ENCODE assay signal across 8 cellular contexts in genomic region chr19:43532571-43532961, GRCh38. TPM values are rescaled to one million over a fixed set of nuclear protein-coding genes. Genes with fewer than 3 reads are reported as not detected.
DNase-seq lines count a peak whose midpoint lies in the region; ATAC-seq, FAIRE-seq and TF ChIP-seq lines count a peak whose summit lies in the region.

No MANE protein-coding gene starts in this region.

- H3K4me1 Mint-ChIP-seq in nephron, result peaks cover 10% of the 10 kb centered on the region

- no peak for FAIRE-seq in endothelial cell of umbilical vein (lab: Jason Lieb, UNC)

- H3K4me3 ChIP-seq in endothelial cell of umbilical vein (replicated peaks in 1 of 3; ENCODE audit: insufficient read depth in 1 of 3, low read depth in 1 of 3, low read length in 3 of 3), result peak overlapping the region; percentile 22 to 61 (median 31)

- peak; percentile 27 for TF ChIP-seq POLR2A in endothelial cell of umbilical vein (IDR thresholded peaks at IDR 0.05; ENCODE audit: low read depth, low read length)

- H3K27me3 Mint-ChIP-seq in nephron (ENCODE audit: low read depth), result no peaks in the 10 kb centered on the region

- POLR2A ChIA-PET in endothelial cell of umbilical vein (lab: Charles Lee), result no interaction called here

- no peak overlapping the region for H3K27ac ChIP-seq in endothelial cell of umbilical vein (ENCODE audit: insufficient read depth, low read depth, low read length)

- CTCF ChIA-PET in endothelial cell of umbilical vein (lab: Charles Lee), result interaction anchor here (0.7 to 6.2 kb wide), 7 partner anchors 7 to 86 kb away, joined by 3 to 118 read pairs (median 18); partner anchors contain the start of genes IRGQ and ZNF576

- no peaks in the 10 kb centered on the region for H3K9me1 ChIP-seq in endothelial cell of umbilical vein (replicated peaks; ENCODE audit: control insufficient read depth, extremely low read depth, insufficient read depth, low read length)

- TF ChIP-seq CTCF in endothelial cell of umbilical vein (IDR thresholded peaks at IDR 0.05; ENCODE audit: extremely low read depth in 1 of 2, insufficient read depth in 1 of 2, low read depth in 1 of 2, low read length in 2 of 2), result no peak
- no peak for TF ChIP-seq CTCF in nephron (IDR thresholded peaks at IDR 0.05; ENCODE audit: unreplicated experiment in 3 of 3)

- dilution Hi-C loops in endothelial cell of umbilical vein (cut with MboI; ENCODE audit: extremely low pct_ligation_motif_present, low sequenced_read_pairs), result no loop called here

- no peaks in the 10 kb centered on the region for H3K79me2 ChIP-seq in endothelial cell of umbilical vein (ENCODE audit: control insufficient read depth, insufficient read depth, low read length)

- H3K36me3 ChIP-seq in endothelial cell of umbilical vein (ENCODE audit: control insufficient read depth in 2 of 2, extremely low read depth in 1 of 2, insufficient read depth in 2 of 2, low read length in 2 of 2), result no peaks in the 10 kb centered on the region

- intact Hi-C loops in endothelial cell of umbilical vein (cut with micrococcal nuclease), result no loop called here

- H3K9me3 ChIP-seq in endothelial cell of umbilical vein (replicated peaks; ENCODE audit: control insufficient read depth, insufficient read depth, low read length), result no peaks in the 10 kb centered on the region

- H3K27me3 ChIP-seq in endothelial cell of umbilical vein (ENCODE audit: control insufficient read depth in 2 of 2, insufficient read depth in 2 of 2, low read length in 2 of 2), result no peaks in the 10 kb centered on the region

- ATAC-seq in HG02981 (IDR thresholded peaks at IDR 0.05; ENCODE audit: unreplicated experiment), result peak; percentile 5
- ATAC-seq in GM18873 (IDR thresholded peaks at IDR 0.05; ENCODE audit: low FRiP score, unreplicated experiment), result no peak
- ATAC-seq in HG02884 (IDR thresholded peaks at IDR 0.05; ENCODE audit: unreplicated experiment), result no peak

- BruUV-seq in endothelial cell of umbilical vein (replicated peaks; lab: Mats Ljungman, UMichigan), result no TSS peak

- H3K4me3 Mint-ChIP-seq in nephron, result peak overlapping the region; percentile 88 to 92 (median 90)

- H3K4me1 ChIP-seq in endothelial cell of umbilical vein (ENCODE audit: control insufficient read depth, extremely low read depth, insufficient read depth, low read length), result peaks cover 10% of the 10 kb centered on the region

- H3K36me3 Mint-ChIP-seq in nephron (ENCODE audit: low read depth), result peaks cover 16% of the 10 kb centered on the region

- no peaks in the 10 kb centered on the region for H4K20me1 ChIP-seq in endothelial cell of umbilical vein (replicated peaks; ENCODE audit: control insufficient read depth, extremely low read depth, insufficient read depth, low read length)

- H3K27ac Mint-ChIP-seq in nephron, result peak overlapping the region; percentile 97 to 100 (median 99)

- no peaks in the 10 kb centered on the region for H3K9me3 Mint-ChIP-seq in nephron

- H3K9ac ChIP-seq in endothelial cell of umbilical vein (replicated peaks; ENCODE audit: extremely low read depth, insufficient read depth, low read length), result peak overlapping the region; percentile 13

- peak overlapping the region; percentile 91 for H2AFZ ChIP-seq in endothelial cell of umbilical vein (ENCODE audit: low read depth, low read length)

- H3K4me2 ChIP-seq in endothelial cell of umbilical vein (ENCODE audit: insufficient read depth, low read length), result peak overlapping the region; percentile 50

- DNase-seq in NCI-H1092 treated with DMSO at 0.1 percent for 48 hours (lab: John Stamatoyannopoulos, UW) (peak; percentile 61), NCI-H1092 (lab: John Stamatoyannopoulos, UW) (no peak), SHP77 (lab: John Stamatoyannopoulos, UW) (peak; percentile 71 to 78), endothelial cell of umbilical vein (ENCODE audit: low read depth, low spot score) (no peak)

TF ChIP-seq in endothelial cell of umbilical vein, 7 proteins besides CTCF, POLR2A, EP300 and RAD21:
- TF ChIP-seq MAX (IDR thresholded peaks at IDR 0.05; ENCODE audit: insufficient read depth, insufficient read length), result no peak
- TF ChIP-seq FOS (IDR thresholded peaks at IDR 0.05; ENCODE audit: borderline replicate concordance, insufficient read depth, low read length), result no peak
- no peak for TF ChIP-seq MYC (IDR thresholded peaks at IDR 0.05; ENCODE audit: low read depth, low read length)
- no peak for TF ChIP-seq JUN (IDR thresholded peaks at IDR 0.05; ENCODE audit: borderline replicate concordance, insufficient read depth, insufficient read length, low read depth)
- no peak for TF ChIP-seq GATA2 (IDR thresholded peaks at IDR 0.05; ENCODE audit: insufficient read depth, insufficient read length, low read depth, low read length)
- no peak for TF ChIP-seq EZH2 (IDR thresholded peaks at IDR 0.05; ENCODE audit: borderline replicate concordance, low read depth, low read length, severe bottlenecking)
- no peak for TF ChIP-seq POLR2AphosphoS5 (IDR thresholded peaks at IDR 0.05; ENCODE audit: insufficient read depth, low read depth, low read length)

RNA-seq across cellular contexts. Expression of gene ZNF575, which starts 0.4 kb away (rescaled TPM):
- 1.4 and 3.0 TPM in 2 replicates for total RNA-seq in endothelial cell of umbilical vein
- polyA plus RNA-seq in endothelial cell of umbilical vein, result 0.57 and 0.80 TPM in 2 replicates
- polyA plus RNA-seq in endothelial cell of umbilical vein (2011; cell fraction: cytosol; rRNA removed), result 0.31 and 0.42 TPM in 2 replicates
- 0.20 and 0.35 TPM in 2 replicates for polyA plus RNA-seq in endothelial cell of umbilical vein (2011; cell fraction: nucleus; rRNA removed)
- polyA plus RNA-seq in endothelial cell of umbilical vein (2012), result 0.94 and 1.8 TPM in 2 replicates
- 0.12 TPM in 1 of 2 replicates, not detected in the other for polyA minus RNA-seq in endothelial cell of umbilical vein
- polyA minus RNA-seq in endothelial cell of umbilical vein (2011; cell fraction: cytosol; rRNA and poly(A)+ RNA removed), result not detected
- 1.2 TPM in 1 of 2 replicates, not detected in the other for polyA minus RNA-seq in endothelial cell of umbilical vein (2011; cell fraction: nucleus; rRNA and poly(A)+ RNA removed)

RNA-seq across cellular contexts. Expression of gene ETHE1, which starts 5.6 kb away (rescaled TPM):
- 29.4 and 34.5 TPM in 2 replicates for total RNA-seq in endothelial cell of umbilical vein
- 124 and 165 TPM in 2 replicates for polyA plus RNA-seq in endothelial cell of umbilical vein
- polyA plus RNA-seq in endothelial cell of umbilical vein (2011; cell fraction: cytosol; rRNA removed), result 82.3 and 87.5 TPM in 2 replicates
- 31.2 and 41.0 TPM in 2 replicates for polyA plus RNA-seq in endothelial cell of umbilical vein (2011; cell fraction: nucleus; rRNA removed)
- 48.1 and 65.4 TPM in 2 replicates for polyA plus RNA-seq in endothelial cell of umbilical vein (2012)
- polyA minus RNA-seq in endothelial cell of umbilical vein, result 43.6 and 61.6 TPM in 2 replicates
- polyA minus RNA-seq in endothelial cell of umbilical vein (2011; cell fraction: cytosol; rRNA and poly(A)+ RNA removed), result 29.6 TPM
- polyA minus RNA-seq in endothelial cell of umbilical vein (2011; cell fraction: nucleus; rRNA and poly(A)+ RNA removed), result 11.5 and 12.4 TPM in 2 replicates

RNA-seq across cellular contexts. Expression of gene PHLDB3, which starts 28.0 kb away (rescaled TPM):
- total RNA-seq in endothelial cell of umbilical vein, result 10.1 and 12.0 TPM in 2 replicates
- 5.5 and 5.6 TPM in 2 replicates for polyA plus RNA-seq in endothelial cell of umbilical vein
- 3.2 and 5.1 TPM in 2 replicates for polyA plus RNA-seq in endothelial cell of umbilical vein (2011; cell fraction: cytosol; rRNA removed)
- polyA plus RNA-seq in endothelial cell of umbilical vein (2011; cell fraction: nucleus; rRNA removed), result 14.0 and 15.0 TPM in 2 replicates
- 5.2 and 12.3 TPM in 2 replicates for polyA plus RNA-seq in endothelial cell of umbilical vein (2012)
- polyA minus RNA-seq in endothelial cell of umbilical vein, result 5.2 and 5.6 TPM in 2 replicates
- 2.2 TPM for polyA minus RNA-seq in endothelial cell of umbilical vein (2011; cell fraction: cytosol; rRNA and poly(A)+ RNA removed)
- 4.8 and 8.5 TPM in 2 replicates for polyA minus RNA-seq in endothelial cell of umbilical vein (2011; cell fraction: nucleus; rRNA and poly(A)+ RNA removed)

RNA-seq across cellular contexts. Expression of gene XRCC1, which starts 42.8 kb away (rescaled TPM):
- total RNA-seq in endothelial cell of umbilical vein, result 37.3 and 39.3 TPM in 2 replicates
- polyA plus RNA-seq in endothelial cell of umbilical vein, result 24.2 and 29.5 TPM in 2 replicates
- 35.7 and 40.1 TPM in 2 replicates for polyA plus RNA-seq in endothelial cell of umbilical vein (2011; cell fraction: cytosol; rRNA removed)
- polyA plus RNA-seq in endothelial cell of umbilical vein (2011; cell fraction: nucleus; rRNA removed), result 27.2 and 27.3 TPM in 2 replicates
- 23.8 and 27.2 TPM in 2 replicates for polyA plus RNA-seq in endothelial cell of umbilical vein (2012)
- 21.8 and 30.7 TPM in 2 replicates for polyA minus RNA-seq in endothelial cell of umbilical vein
- 18.7 TPM for polyA minus RNA-seq in endothelial cell of umbilical vein (2011; cell fraction: cytosol; rRNA and poly(A)+ RNA removed)
- 18.8 and 22.2 TPM in 2 replicates for polyA minus RNA-seq in endothelial cell of umbilical vein (2011; cell fraction: nucleus; rRNA and poly(A)+ RNA removed)

RNA-seq across cellular contexts. Expression of gene PINLYP, which starts 43.0 kb away (rescaled TPM):
- 2.6 and 5.5 TPM in 2 replicates for total RNA-seq in endothelial cell of umbilical vein
- 4.8 and 5.5 TPM in 2 replicates for polyA plus RNA-seq in endothelial cell of umbilical vein
- 3.4 and 3.8 TPM in 2 replicates for polyA plus RNA-seq in endothelial cell of umbilical vein (2011; cell fraction: cytosol; rRNA removed)
- 8.2 and 11.9 TPM in 2 replicates for polyA plus RNA-seq in endothelial cell of umbilical vein (2011; cell fraction: nucleus; rRNA removed)
- polyA plus RNA-seq in endothelial cell of umbilical vein (2012), result 4.2 and 4.6 TPM in 2 replicates
- 1.7 and 2.9 TPM in 2 replicates for polyA minus RNA-seq in endothelial cell of umbilical vein
- not detected for polyA minus RNA-seq in endothelial cell of umbilical vein (2011; cell fraction: cytosol; rRNA and poly(A)+ RNA removed)
- polyA minus RNA-seq in endothelial cell of umbilical vein (2011; cell fraction: nucleus; rRNA and poly(A)+ RNA removed), result 2.2 and 3.0 TPM in 2 replicates

Comparison
In these comparisons a context has a peak if more than half of its experiments do, and no peak if none do; other contexts are left out.
1. DNase-seq: peak in NCI-H1092 treated with DMSO at 0.1 percent for 48 hours (single experiment) and SHP77 (2 of 2); none in NCI-H1092 (single experiment) and endothelial cell of umbilical vein (single experiment).